Comparison of ENCODE assay signal across 1 cellular context in the genomic region with DNA sequence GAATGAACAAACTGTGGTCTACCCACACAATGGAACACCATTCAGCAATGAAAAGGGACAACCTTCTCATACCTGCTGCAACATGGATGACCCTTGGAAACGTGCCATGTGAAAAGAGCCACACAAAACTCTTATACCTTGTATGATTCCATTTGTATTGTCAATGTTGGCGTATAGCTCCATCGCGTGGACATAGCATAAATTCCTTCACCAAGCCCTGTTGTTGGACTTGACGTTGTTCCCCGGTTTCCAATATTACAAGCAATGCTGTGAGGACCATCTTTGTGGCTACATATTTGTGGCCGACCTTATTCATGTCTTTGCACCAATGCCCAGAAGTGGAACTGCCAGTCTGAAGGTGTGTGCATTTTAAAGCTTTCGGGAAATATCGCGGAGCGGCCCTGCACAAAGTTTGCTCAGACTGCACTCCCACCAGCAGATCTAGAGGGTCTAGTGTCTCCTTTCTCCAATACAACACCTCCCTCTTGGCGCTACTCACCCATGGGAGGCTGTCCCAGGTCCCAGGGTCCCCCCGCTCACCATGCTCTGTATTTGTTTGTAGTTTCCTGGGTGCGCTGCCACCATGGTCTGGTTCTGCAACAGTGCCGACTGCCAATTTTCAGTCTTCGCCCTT.
TF ChIP-seq lines count a peak whose summit lies in the region.

A gene with protein sequence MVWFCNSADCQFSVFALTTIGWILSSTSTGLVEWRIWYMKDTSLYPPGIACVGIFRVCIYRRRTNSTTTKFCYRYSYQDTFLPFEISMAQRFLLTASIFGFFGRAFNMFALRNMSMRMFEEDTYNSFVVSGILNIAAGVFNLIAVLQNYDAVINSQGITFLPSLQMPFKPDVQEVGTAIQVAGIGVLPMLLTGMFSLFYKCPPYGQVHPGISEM (plus strand): TSS at position 584 of the 634 bp plus-strand sequence. CDS start 0 bp downstream, at position 584.

TF ChIP-seq in GM12878, 131 proteins besides CTCF, POLR2A, EP300 and RAD21:
- TF ChIP-seq, protein P1, sequence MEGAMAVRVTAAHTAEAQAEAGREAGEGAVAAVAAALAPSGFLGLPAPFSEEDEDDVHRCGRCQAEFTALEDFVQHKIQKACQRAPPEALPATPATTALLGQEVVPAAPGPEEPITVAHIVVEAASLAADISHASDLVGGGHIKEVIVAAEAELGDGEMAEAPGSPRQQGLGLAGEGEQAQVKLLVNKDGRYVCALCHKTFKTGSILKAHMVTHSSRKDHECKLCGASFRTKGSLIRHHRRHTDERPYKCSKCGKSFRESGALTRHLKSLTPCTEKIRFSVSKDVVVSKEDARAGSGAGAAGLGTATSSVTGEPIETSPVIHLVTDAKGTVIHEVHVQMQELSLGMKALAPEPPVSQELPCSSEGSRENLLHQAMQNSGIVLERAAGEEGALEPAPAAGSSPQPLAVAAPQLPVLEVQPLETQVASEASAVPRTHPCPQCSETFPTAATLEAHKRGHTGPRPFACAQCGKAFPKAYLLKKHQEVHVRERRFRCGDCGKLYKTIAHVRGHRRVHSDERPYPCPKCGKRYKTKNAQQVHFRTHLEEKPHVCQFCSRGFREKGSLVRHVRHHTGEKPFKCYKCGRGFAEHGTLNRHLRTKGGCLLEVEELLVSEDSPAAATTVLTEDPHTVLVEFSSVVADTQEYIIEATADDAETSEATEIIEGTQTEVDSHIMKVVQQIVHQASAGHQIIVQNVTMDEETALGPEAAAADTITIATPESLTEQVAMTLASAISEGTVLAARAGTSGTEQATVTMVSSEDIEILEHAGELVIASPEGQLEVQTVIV (IDR thresholded peaks at IDR 0.05; ENCODE audit: borderline replicate concordance, partially characterized antibody): no peak
- TF ChIP-seq, protein P2, sequence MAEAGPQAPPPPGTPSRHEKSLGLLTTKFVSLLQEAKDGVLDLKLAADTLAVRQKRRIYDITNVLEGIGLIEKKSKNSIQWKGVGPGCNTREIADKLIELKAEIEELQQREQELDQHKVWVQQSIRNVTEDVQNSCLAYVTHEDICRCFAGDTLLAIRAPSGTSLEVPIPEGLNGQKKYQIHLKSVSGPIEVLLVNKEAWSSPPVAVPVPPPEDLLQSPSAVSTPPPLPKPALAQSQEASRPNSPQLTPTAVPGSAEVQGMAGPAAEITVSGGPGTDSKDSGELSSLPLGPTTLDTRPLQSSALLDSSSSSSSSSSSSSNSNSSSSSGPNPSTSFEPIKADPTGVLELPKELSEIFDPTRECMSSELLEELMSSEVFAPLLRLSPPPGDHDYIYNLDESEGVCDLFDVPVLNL (IDR thresholded peaks at IDR 0.05; ENCODE audit: low read depth, low read length): no peak
- TF ChIP-seq BHLHE40 (IDR thresholded peaks at IDR 0.05; ENCODE audit: borderline replicate concordance in 1 of 2, low read depth in 2 of 2, low read length in 1 of 2) (0 out of 4 replicates have a peak, but pooled peaks of 1 of the 2 experiments have one; percentile 6), SRF (IDR thresholded peaks at IDR 0.05; ENCODE audit: low read depth in 2 of 2, low read length in 2 of 2) (no peak), SMC3 (IDR thresholded peaks at IDR 0.05; ENCODE audit: borderline replicate concordance, low read length) (peak; percentile 26; the same call in 1 of the 2 replicates)
